In the genomic region with DNA sequence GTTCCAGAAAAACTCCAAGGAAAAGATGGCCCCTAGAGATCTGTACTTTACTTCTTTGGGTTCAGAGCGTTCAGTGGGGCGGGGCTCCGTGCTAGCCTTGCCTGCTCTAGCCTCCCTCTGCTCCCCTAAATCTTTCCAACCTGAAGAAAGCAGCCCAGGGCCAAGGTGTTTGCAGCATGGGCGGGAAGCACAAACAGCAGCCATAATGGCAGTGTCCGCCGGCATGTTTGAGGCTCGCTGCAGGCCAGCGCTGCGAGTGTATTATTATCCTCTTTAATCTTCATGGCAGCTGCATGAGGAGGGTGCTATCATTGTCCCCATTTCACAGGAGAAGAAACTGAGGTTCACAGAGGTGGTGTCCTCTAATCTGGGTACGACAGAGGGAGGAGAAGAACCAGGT, we compare ENCODE assay signal across 30 cellular contexts. TPM values are rescaled to one million over a fixed set of nuclear protein-coding genes. Genes with fewer than 3 reads are reported as not detected.
"Had no signal": no experiment of that assay in that cellular context is flagged by ENCODE, and none has a peak within 500 bp of the region (broad histone marks: within the 10 kb centered on the region; RNA-seq: fewer than 3 reads in every experiment).

No MANE protein-coding gene starts in this region.

- DNase-seq: dermis blood vessel endothelial cell; dorsolateral prefrontal cortex; effector CD4-positive, alpha-beta T cell; effector memory CD4-positive, alpha-beta T cell; erythroblast; esophagus squamous epithelium; foreskin fibroblast; foreskin melanocyte; gastrocnemius medialis; glutamatergic neuron; head of caudate nucleus; heart right ventricle; hippocampal formation; left cardiac atrium; left lung; left ventricle myocardium superior; lower lobe of right lung; mesenchymal stem cell; mucosa of descending colon; naive B cell had no signal

- H3K36me3 Mint-ChIP-seq: mesothelial cell of epicardium, naive B cell had no signal

- H3K27ac ChIP-seq: coronary artery, dorsolateral prefrontal cortex, epithelial cell of prostate, esophagus squamous epithelium, gastrocnemius medialis, heart right ventricle, left lung, lower lobe of right lung had no signal

- H3K4me3 Mint-ChIP-seq: mesothelial cell of epicardium, naive B cell had no signal

- H3K4me1 Mint-ChIP-seq: mesothelial cell of epicardium, naive B cell had no signal

- H3K9me3 ChIP-seq: esophagus squamous epithelium, gastrocnemius medialis, heart right ventricle, left lung, lower lobe of right lung, mucosa of descending colon had no signal

- H3K36me3 ChIP-seq: esophagus squamous epithelium, gastrocnemius medialis, heart right ventricle, left lung, lower lobe of right lung had no signal

- H3K4me3 ChIP-seq: coronary artery, dorsolateral prefrontal cortex, esophagus squamous epithelium, gastrocnemius medialis, heart right ventricle, left lung, lower lobe of right lung, mucosa of descending colon had no signal

- ATAC-seq: esophagus mucosa, gastrocnemius medialis, heart right ventricle, left cardiac atrium, left lung, left ventricle myocardium superior, lower lobe of right lung, mucosa of descending colon had no signal

- H3K9me3 Mint-ChIP-seq: mesothelial cell of epicardium had no signal

- H3K27ac Mint-ChIP-seq: mesothelial cell of epicardium, naive B cell had no signal

- FAIRE-seq: colon, endometrium, islet of Langerhans, keratinocyte had no signal

- H3K4me1 ChIP-seq: esophagus squamous epithelium, gastrocnemius medialis, left lung, lower lobe of right lung had no signal

RNA-seq across cellular contexts. Expression of gene CALB2, which starts 10.4 kb away (rescaled TPM):
- total RNA-seq: dermis blood vessel endothelial cell, glomerular endothelial cell, lung microvascular endothelial cell had no signal
